Comparison of ENCODE assay signal across 2 cellular contexts in genomic region chr11:3050386-3051325, GRCh38.
TF ChIP-seq lines count a peak whose summit lies in the region.

No MANE protein-coding gene starts in this region.

TF ChIP-seq in A549, 52 proteins besides CTCF, POLR2A, EP300 and RAD21 (continued from another document):
- TF ChIP-seq JUNB (IDR thresholded peaks at IDR 0.05) (no peak), MAZ (IDR thresholded peaks at IDR 0.05; ENCODE audit: borderline replicate concordance, low read depth, low read length) (no peak), EHF (CRISPR knock-in tag; IDR thresholded peaks at IDR 0.05) (no peak), KDM5A (IDR thresholded peaks at IDR 0.05) (no peak), HOXB13 (CRISPR knock-in tag; IDR thresholded peaks at IDR 0.05; ENCODE audit: low read depth) (no peak), SREBF2 (IDR thresholded peaks at IDR 0.05) (no peak), RARB (CRISPR knock-in tag; IDR thresholded peaks at IDR 0.05) (no peak), CEBPB (IDR thresholded peaks at IDR 0.05) (no peak)
- TF ChIP-seq, protein P1, sequence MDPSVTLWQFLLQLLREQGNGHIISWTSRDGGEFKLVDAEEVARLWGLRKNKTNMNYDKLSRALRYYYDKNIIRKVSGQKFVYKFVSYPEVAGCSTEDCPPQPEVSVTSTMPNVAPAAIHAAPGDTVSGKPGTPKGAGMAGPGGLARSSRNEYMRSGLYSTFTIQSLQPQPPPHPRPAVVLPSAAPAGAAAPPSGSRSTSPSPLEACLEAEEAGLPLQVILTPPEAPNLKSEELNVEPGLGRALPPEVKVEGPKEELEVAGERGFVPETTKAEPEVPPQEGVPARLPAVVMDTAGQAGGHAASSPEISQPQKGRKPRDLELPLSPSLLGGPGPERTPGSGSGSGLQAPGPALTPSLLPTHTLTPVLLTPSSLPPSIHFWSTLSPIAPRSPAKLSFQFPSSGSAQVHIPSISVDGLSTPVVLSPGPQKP (IDR thresholded peaks at IDR 0.05; ENCODE audit: low read depth, low read length): no peak
TF ChIP-seq in A549: peak in this region for 0.

TF ChIP-seq in WTC11, 78 proteins besides CTCF, POLR2A, EP300 and RAD21 (continued from another document):
- TF ChIP-seq, protein P2, sequence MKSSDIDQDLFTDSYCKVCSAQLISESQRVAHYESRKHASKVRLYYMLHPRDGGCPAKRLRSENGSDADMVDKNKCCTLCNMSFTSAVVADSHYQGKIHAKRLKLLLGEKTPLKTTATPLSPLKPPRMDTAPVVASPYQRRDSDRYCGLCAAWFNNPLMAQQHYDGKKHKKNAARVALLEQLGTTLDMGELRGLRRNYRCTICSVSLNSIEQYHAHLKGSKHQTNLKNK (CRISPR knock-in tag; IDR thresholded peaks at IDR 0.05): no peak
